9 cellular contexts compared by ENCODE assay signal in the genomic region with DNA sequence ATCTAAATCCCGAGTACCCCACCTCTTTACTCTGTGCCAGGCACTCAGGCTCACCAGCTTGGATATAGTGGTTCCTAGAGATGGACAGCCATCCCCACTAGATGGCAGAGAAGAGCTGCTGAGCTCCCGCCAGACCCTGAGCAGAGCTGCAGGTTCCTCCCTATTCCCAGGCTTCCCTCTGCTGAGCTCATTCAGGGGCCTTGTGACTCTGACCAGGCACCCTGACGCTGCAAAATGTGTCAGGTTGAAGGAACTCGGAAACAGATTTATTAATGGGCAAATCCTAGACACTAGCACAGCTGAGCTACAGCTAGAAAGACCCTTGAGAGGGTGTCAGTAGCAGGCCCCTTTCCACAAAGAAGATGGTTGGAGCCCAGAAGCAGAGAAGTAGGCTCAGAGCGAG. TPM values are rescaled to one million over a fixed set of nuclear protein-coding genes. Genes with fewer than 3 reads are reported as not detected.
DNase-seq lines count a peak whose midpoint lies in the region; ATAC-seq and TF ChIP-seq lines count a peak whose summit lies in the region.
"Had no signal": no experiment of that assay in that cellular context is flagged by ENCODE, and none has a peak within 500 bp of the region (broad histone marks: within the 10 kb centered on the region; RNA-seq: fewer than 3 reads in every experiment).

No MANE protein-coding gene starts in this region.

- no peaks in the 10 kb centered on the region for H3K36me3 Mint-ChIP-seq in stimulated activated effector memory CD8-positive, alpha-beta T cell treated with anti-CD3 and anti-CD28 coated beads, Interleukin-12 subunit alpha, Interleukin-12 subunit beta, amount 100 ng/mL, for 72 hours

- no peak overlapping the region for H3K4me3 Mint-ChIP-seq in stimulated activated effector memory CD8-positive, alpha-beta T cell treated with anti-CD3 and anti-CD28 coated beads, Interleukin-12 subunit alpha, Interleukin-12 subunit beta, amount 100 ng/mL, for 72 hours
- H3K4me3 Mint-ChIP-seq: T-helper 1 cell treated with Interleukin-12 subunit alpha and Interleukin-12 subunit beta and Interleukin-4 antibody, amounts not matched to agents 30 μg/mL and 1 μg/mL, for 36 hours had no signal

- no peak overlapping the region for H3K27ac Mint-ChIP-seq in stimulated activated effector memory CD8-positive, alpha-beta T cell treated with anti-CD3 and anti-CD28 coated beads, Interleukin-12 subunit alpha, Interleukin-12 subunit beta, amount 100 ng/mL, for 72 hours
- H3K27ac Mint-ChIP-seq: T-helper 1 cell treated with Interleukin-12 subunit alpha and Interleukin-12 subunit beta and Interleukin-4 antibody, amounts not matched to agents 30 μg/mL and 1 μg/mL, for 36 hours had no signal

- peaks cover 10% of the 10 kb centered on the region for H3K4me1 Mint-ChIP-seq in stimulated activated effector memory CD8-positive, alpha-beta T cell treated with anti-CD3 and anti-CD28 coated beads, Interleukin-12 subunit alpha, Interleukin-12 subunit beta, amount 100 ng/mL, for 72 hours

- TF ChIP-seq EP300 in esophagus muscularis mucosa (IDR thresholded peaks at IDR 0.05) = no peak

- no peaks in the 10 kb centered on the region for H3K9me3 ChIP-seq in NT2/D1 (ENCODE audit: insufficient read depth, low read length)
- H3K9me3 ChIP-seq in esophagus muscularis mucosa = no peaks in the 10 kb centered on the region
- no peaks in the 10 kb centered on the region for H3K9me3 ChIP-seq in muscle layer of colon (ENCODE audit: low read length)

- intact Hi-C loops in esophagus muscularis mucosa (cut with DNase I) = loop anchor here (2.0 to 5.0 kb wide), 3 partner anchors 112 to 443 kb away; no protein-coding TSS in a partner anchor

- TF ChIP-seq POLR2A in esophagus muscularis mucosa (IDR thresholded peaks at IDR 0.05; ENCODE audit: low read depth) = no peak

- H3K27me3 ChIP-seq in NT2/D1 (ENCODE audit: insufficient read depth, insufficient read length) = no peaks in the 10 kb centered on the region
- H3K27me3 ChIP-seq in esophagus muscularis mucosa = no peaks in the 10 kb centered on the region
- H3K27me3 ChIP-seq in muscle layer of colon (ENCODE audit: control insufficient read depth in 1 of 2, insufficient read depth in 2 of 2, low read length in 2 of 2) = no peaks in the 10 kb centered on the region

- no peaks in the 10 kb centered on the region for H3K9me3 Mint-ChIP-seq in stimulated activated effector memory CD8-positive, alpha-beta T cell treated with anti-CD3 and anti-CD28 coated beads, Interleukin-12 subunit alpha, Interleukin-12 subunit beta, amount 100 ng/mL, for 72 hours
- H3K9me3 Mint-ChIP-seq: T-helper 1 cell treated with Interleukin-12 subunit alpha and Interleukin-12 subunit beta and Interleukin-4 antibody, amounts not matched to agents 30 μg/mL and 1 μg/mL, for 36 hours had no signal

- WGBS in esophagus muscularis mucosa = 19% methylated on average over 5 of the region's 5 CpGs

- H3K4me1 ChIP-seq in NT2/D1 (ENCODE audit: insufficient read depth, insufficient read length) = peaks cover 10% of the 10 kb centered on the region
- H3K4me1 ChIP-seq in esophagus muscularis mucosa = peaks cover 20 to 34% (median 23%) of the 10 kb centered on the region in 4 donors
- H3K4me1 ChIP-seq in muscle layer of colon (ENCODE audit: insufficient read depth, low read length) = peaks cover 10% of the 10 kb centered on the region

- H3K36me3 ChIP-seq in NT2/D1 (ENCODE audit: insufficient read depth, insufficient read length, low read length) (peaks cover 47% of the 10 kb centered on the region), esophagus muscularis mucosa (peaks cover 0 to 69% (median 41%) of the 10 kb centered on the region in 4 donors), muscle layer of colon (ENCODE audit: insufficient read depth, low read length) (peaks cover 12% of the 10 kb centered on the region)

- H3K9ac ChIP-seq in NT2/D1 (ENCODE audit: insufficient read length, low read depth) (peak overlapping the region; percentile 46), muscle layer of colon (ENCODE audit: low read length) (peak overlapping the region; percentile 12)

- ATAC-seq in GM19324 (IDR thresholded peaks at IDR 0.05; ENCODE audit: low FRiP score, unreplicated experiment) = peak; percentile 50
- peak; percentile 88 for ATAC-seq in stimulated activated effector memory CD8-positive, alpha-beta T cell treated with anti-CD3 and anti-CD28 coated beads, Interleukin-12 subunit alpha, Interleukin-12 subunit beta, amount 100 ng/mL, for 72 hours

- TF ChIP-seq CTCF in C4-2B (conservative IDR thresholded peaks at IDR 0.05) (peak; percentile 93), esophagus muscularis mucosa (IDR thresholded peaks at IDR 0.05) (peak; percentile 80 to 84 (median 81))

- no peak overlapping the region for H3K4me3 ChIP-seq in NT2/D1 (ENCODE audit: insufficient read length, low read depth)
- no peak overlapping the region for H3K4me3 ChIP-seq in esophagus muscularis mucosa
- no peak overlapping the region for H3K4me3 ChIP-seq in muscle layer of colon (ENCODE audit: low read depth in 1 of 2, low read length in 2 of 2)

- peak in 71 of 76 experiments; percentile 3 to 77 (median 49) for DNase-seq in HUDEP-2 (lab: John Stamatoyannopoulos, UW; ENCODE audit: unreplicated experiment in 76 of 76)
- peak; percentile 77 for DNase-seq in NT2/D1 (ENCODE audit: low read depth, low spot score)
- DNase-seq in activated T-cell treated with anti-CD3 and anti-CD28 coated beads for 1 hour (ENCODE audit: low read depth) = peak; percentile 24
- peak; percentile 93 for DNase-seq in esophagus muscularis mucosa (ENCODE audit: extremely low spot score)
- DNase-seq in stimulated activated effector memory CD8-positive, alpha-beta T cell treated with anti-CD3 and anti-CD28 coated beads, Interleukin-12 subunit alpha, Interleukin-12 subunit beta, amount 100 ng/mL, for 72 hours (ENCODE audit: low spot score in 2 of 2) = peak; percentile 39 to 70

- H3K27ac ChIP-seq in C4-2B (no peak overlapping the region), esophagus muscularis mucosa (replicated peaks in 1 of 4) (peak overlapping the region; percentile 62 to 73 (median 68)), muscle layer of colon (ENCODE audit: low read depth, low read length) (peak overlapping the region; percentile 10)

RNA-seq across cellular contexts. Expression of a gene that starts 38.2 kb away (rescaled TPM):
- total RNA-seq in esophagus muscularis mucosa = not detected

RNA-seq across cellular contexts. Expression of a gene that starts 50.2 kb away (rescaled TPM):
- total RNA-seq in esophagus muscularis mucosa = 10 to 100 TPM; 19.5 to 32.8 (median 21.9) TPM

RNA-seq across cellular contexts. Expression of a gene that starts 50.5 kb away (rescaled TPM):
- total RNA-seq in esophagus muscularis mucosa = 10 to 100 TPM; 12.1 to 23.3 (median 16.4) TPM

RNA-seq across cellular contexts. Expression of a gene that starts 52.7 kb away (rescaled TPM):
- not detected for total RNA-seq in esophagus muscularis mucosa

Comparison
In these comparisons a context has a peak if more than half of its experiments do, and no peak if none do; other contexts are left out.
1. DNase-seq: peak in every context shown above with its lines; median percentile 93 in esophagus muscularis mucosa; 77 in NT2/D1; 54 in stimulated activated effector memory CD8-positive, alpha-beta T cell treated with anti-CD3 and anti-CD28 coated beads, Interleukin-12 subunit alpha, Interleukin-12 subunit beta, amount 100 ng/mL, for 72 hours; 49 in HUDEP-2; 24 in activated T-cell treated with anti-CD3 and anti-CD28 coated beads for 1 hour.